Comparison of ENCODE assay signal across 14 cellular contexts in genomic region chr4:128502818-128503527, GRCh38.
DNase-seq lines count a peak whose midpoint lies in the region; TF ChIP-seq lines count a peak whose summit lies in the region.
"Had no signal": no experiment of that assay in that cellular context is flagged by ENCODE, and none has a peak within 500 bp of the region (broad histone marks: within the 10 kb centered on the region; RNA-seq: fewer than 3 reads in every experiment).

No MANE protein-coding gene starts in this region.

- CTCF ChIA-PET in HEK293 (lab: Yijun Ruan, JAX) = interaction anchor here (0.7 kb wide), 1 partner anchor 124 kb away, joined by 3 read pairs; no protein-coding TSS in a partner anchor
- CTCF ChIA-PET in SK-N-SH (lab: Yijun Ruan, JAX) = interaction anchor here (0.6 to 0.9 kb wide), 2 partner anchors 50 to 180 kb away, joined by 3 to 4 read pairs; no protein-coding TSS in a partner anchor

- no peaks in the 10 kb centered on the region for H3K27me3 Mint-ChIP-seq in endodermal cell (ENCODE audit: insufficient read depth)

- WGBS in SK-N-SH (ENCODE audit: low lambda C conversion rate) = 28% methylated on average over 1 of the region's 1 CpG
- WGBS in spleen, 5 donors = 23 to 58% (median 38%) methylated on average over 1 of the region's 1 CpG
- WGBS in endodermal cell (ENCODE audit: insufficient coverage in 1 of 2, insufficient read length in 1 of 2), 2 experiments = no CpG with 5 or more reads among the region's 1 CpG

- POLR2A ChIA-PET in HEK293 (lab: Yijun Ruan, JAX) (no interaction called here), SK-N-SH (lab: Yijun Ruan, JAX) (no interaction called here)

- H3K4me3 Mint-ChIP-seq in endodermal cell = no peak overlapping the region
- H3K4me3 Mint-ChIP-seq: CD8-positive, alpha-beta T cell had no signal

- H3K4me1 Mint-ChIP-seq in endodermal cell = no peaks in the 10 kb centered on the region

- no peak for TF ChIP-seq POLR2A in spleen (IDR thresholded peaks at IDR 0.05)

- H3K36me3 Mint-ChIP-seq in endodermal cell (ENCODE audit: low read depth) = peaks cover 6% of the 10 kb centered on the region
- H3K36me3 Mint-ChIP-seq: CD8-positive, alpha-beta T cell had no signal

- no peak overlapping the region for H3K27ac Mint-ChIP-seq in endodermal cell
- H3K27ac Mint-ChIP-seq: CD8-positive, alpha-beta T cell had no signal

- H3K27me3 ChIP-seq in SK-N-SH (ENCODE audit: insufficient read depth) (no peaks in the 10 kb centered on the region), spleen (replicated peaks in 1 of 7) (no peaks in the 10 kb centered on the region), HAP-1 (ENCODE audit: low read depth) (no peaks in the 10 kb centered on the region), endodermal cell (ENCODE audit: control insufficient read depth, insufficient read depth, low read length, poor library complexity, severe bottlenecking) (no peaks in the 10 kb centered on the region)

- no peak overlapping the region for H2AFZ ChIP-seq in SK-N-SH (ENCODE audit: low read depth)

- H3K4me3 ChIP-seq in HEK293 (ENCODE audit: low read depth, low read length) (no peak overlapping the region), SK-N-SH (ENCODE audit: low read depth in 2 of 2, low read length in 1 of 2) (no peak overlapping the region), spleen (no peak overlapping the region), HAP-1 (no peak overlapping the region), endodermal cell (ENCODE audit: low read length) (no peak overlapping the region)

- TF ChIP-seq CTCF in HEK293 (tag by site-specific recombination; IDR thresholded peaks at IDR 0.05) (no peak), SK-N-SH (IDR thresholded peaks at IDR 0.05) (no peak), spleen (IDR thresholded peaks at IDR 0.05 in 8 of 11, conservative IDR thresholded peaks at IDR 0.05 in 3 of 11) (no peak), endodermal cell (conservative IDR thresholded peaks at IDR 0.05) (no peak)

- no peak for TF ChIP-seq RAD21 in SK-N-SH (IDR thresholded peaks at IDR 0.05; ENCODE audit: low read length)

- no peak overlapping the region for H3K27ac ChIP-seq in HEK293 (ENCODE audit: extremely low read depth, low read depth, low read length)
- peak overlapping the region; percentile 32 to 74; a peak in 3 of 4 replicates for H3K27ac ChIP-seq in SK-N-SH (ENCODE audit: low read depth in 2 of 2, low read length in 1 of 2)
- peak overlapping the region in 7 of 8 donors; percentile 18 to 65 (median 37) for H3K27ac ChIP-seq in spleen
- H3K27ac ChIP-seq in endodermal cell (ENCODE audit: low read depth, low read length) = no peak overlapping the region

- peaks cover 69% of the 10 kb centered on the region for H3K9me3 Mint-ChIP-seq in endodermal cell

- intact Hi-C loops in spleen (cut with DNase I; ENCODE audit: low total_unique reads) = no loop called here

- DNase-seq in SK-N-SH = no peak
- peak; percentile 55 for DNase-seq in glomerular endothelial cell (ENCODE audit: extremely low read depth, low read depth, low spot score)
- no peak for DNase-seq in spleen
- DNase-seq in NCI-H1048 (lab: John Stamatoyannopoulos, UW) = no peak
- no peak for DNase-seq in HAP-1 (ENCODE audit: low spot score in 2 of 2)
- DNase-seq in endodermal cell = no peak
- DNase-seq: CD8-positive, alpha-beta T cell; DND-41; GF-D8; NCI-H1417; NCI-H1930; NCI-H2171 treated with DMSO at 0.1 percent for 48 hours; SIG-M5 had no signal

- in situ Hi-C loops in HAP-1 (cut with MboI; ENCODE audit: low sequenced_read_pairs) = no loop called here

- no peaks in the 10 kb centered on the region for H3K9me2 ChIP-seq in SK-N-SH

- no peaks in the 10 kb centered on the region for H4K20me1 ChIP-seq in SK-N-SH (ENCODE audit: insufficient read depth)

- TF ChIP-seq EP300 in SK-N-SH (IDR thresholded peaks at IDR 0.05; ENCODE audit: borderline replicate concordance in 1 of 2, low read depth in 1 of 2, low read length in 1 of 2) = peak in 1 of 2 experiments; percentile 74; a peak in 1 of 4 replicates

- H3F3A ChIP-seq in SK-N-SH (replicated peaks; ENCODE audit: insufficient read depth) = peaks cover 14% of the 10 kb centered on the region

- H3K9me3 ChIP-seq in HEK293 (ENCODE audit: control insufficient read depth, insufficient read depth, low read depth, low read length) (no peaks in the 10 kb centered on the region), SK-N-SH (no peaks in the 10 kb centered on the region), spleen (peaks cover 0 to 38% (median 26%) of the 10 kb centered on the region in 8 donors), HAP-1 (no peaks in the 10 kb centered on the region), endodermal cell (ENCODE audit: control insufficient read depth, low read length) (peaks cover 69% of the 10 kb centered on the region)

- no peaks in the 10 kb centered on the region for H3K36me3 ChIP-seq in HEK293 (ENCODE audit: control insufficient read depth in 2 of 2, insufficient read depth in 1 of 2, low read length in 2 of 2)
- H3K36me3 ChIP-seq in SK-N-SH (replicated peaks in 1 of 2; ENCODE audit: control insufficient read depth in 1 of 2, insufficient read depth in 2 of 2, low read length in 1 of 2) = no peaks in the 10 kb centered on the region
- H3K36me3 ChIP-seq in spleen = peaks cover 0 to 4% (median 0%) of the 10 kb centered on the region in 6 donors
- no peaks in the 10 kb centered on the region for H3K36me3 ChIP-seq in HAP-1 (replicated peaks)
- no peaks in the 10 kb centered on the region for H3K36me3 ChIP-seq in endodermal cell (ENCODE audit: control insufficient read depth, insufficient read depth, low read length)

- peaks cover 5% of the 10 kb centered on the region; the same call in 1 of the 2 replicates for H3K4me1 ChIP-seq in HEK293 (ENCODE audit: control insufficient read depth, insufficient read depth, low read length)
- no peaks in the 10 kb centered on the region; a peak in 1 of 4 replicates for H3K4me1 ChIP-seq in SK-N-SH (ENCODE audit: control insufficient read depth in 1 of 2, insufficient read depth in 2 of 2, low read depth in 1 of 2, low read length in 1 of 2)
- H3K4me1 ChIP-seq in spleen = no peaks in the 10 kb centered on the region
- peaks cover 4% of the 10 kb centered on the region for H3K4me1 ChIP-seq in HAP-1
- no peaks in the 10 kb centered on the region for H3K4me1 ChIP-seq in endodermal cell (ENCODE audit: control insufficient read depth, insufficient read depth, low read length)

- no peaks in the 10 kb centered on the region for H3K79me2 ChIP-seq in SK-N-SH (ENCODE audit: insufficient read depth)

- H3K9ac ChIP-seq in SK-N-SH = no peak overlapping the region
- H3K9ac ChIP-seq in endodermal cell (ENCODE audit: extremely low read depth, low read length, poor library complexity, severe bottlenecking) = no peak overlapping the region

- H3K4me2 ChIP-seq in SK-N-SH = peak overlapping the region; percentile 23; the same call in 1 of the 2 replicates

TF ChIP-seq in HEK293, 187 proteins besides CTCF, POLR2A, EP300 and RAD21:
- TF ChIP-seq GFI1B (tag by site-specific recombination; IDR thresholded peaks at IDR 0.05) (peak; percentile 71; the same call in 1 of the 2 replicates), ZNF792 (tag by site-specific recombination; IDR thresholded peaks at IDR 0.05) (no peak), ZFP41 (tag by site-specific recombination; IDR thresholded peaks at IDR 0.05; ENCODE audit: borderline replicate concordance) (no peak)

TF ChIP-seq in SK-N-SH, 30 proteins besides CTCF, POLR2A, EP300 and RAD21 (continues in another document):
- TF ChIP-seq MEF2A (IDR thresholded peaks at IDR 0.05; ENCODE audit: borderline replicate concordance, low read depth) (no peak), IRF3 (IDR thresholded peaks at IDR 0.05; ENCODE audit: low read depth, low read length) (no peak), POLR2AphosphoS5 (IDR thresholded peaks at IDR 0.05; ENCODE audit: low read depth, low read length) (no peak), CHD2 (IDR thresholded peaks at IDR 0.05; ENCODE audit: low read length, partially characterized antibody) (no peak), TCF12 (IDR thresholded peaks at IDR 0.05) (peak; percentile 67), RCOR1 (IDR thresholded peaks at IDR 0.05; ENCODE audit: low read length) (no peak), MXI1 (IDR thresholded peaks at IDR 0.05; ENCODE audit: low read depth, low read length) (no peak), SIN3A (IDR thresholded peaks at IDR 0.05; ENCODE audit: borderline replicate concordance, low read depth, low read length) (no peak), FOXM1 (IDR thresholded peaks at IDR 0.05; ENCODE audit: low read depth) (no peak)
- TF ChIP-seq, protein P1, sequence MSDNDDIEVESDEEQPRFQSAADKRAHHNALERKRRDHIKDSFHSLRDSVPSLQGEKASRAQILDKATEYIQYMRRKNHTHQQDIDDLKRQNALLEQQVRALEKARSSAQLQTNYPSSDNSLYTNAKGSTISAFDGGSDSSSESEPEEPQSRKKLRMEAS (IDR thresholded peaks at IDR 0.05; ENCODE audit: low read depth) = no peak
- TF ChIP-seq, protein P2, sequence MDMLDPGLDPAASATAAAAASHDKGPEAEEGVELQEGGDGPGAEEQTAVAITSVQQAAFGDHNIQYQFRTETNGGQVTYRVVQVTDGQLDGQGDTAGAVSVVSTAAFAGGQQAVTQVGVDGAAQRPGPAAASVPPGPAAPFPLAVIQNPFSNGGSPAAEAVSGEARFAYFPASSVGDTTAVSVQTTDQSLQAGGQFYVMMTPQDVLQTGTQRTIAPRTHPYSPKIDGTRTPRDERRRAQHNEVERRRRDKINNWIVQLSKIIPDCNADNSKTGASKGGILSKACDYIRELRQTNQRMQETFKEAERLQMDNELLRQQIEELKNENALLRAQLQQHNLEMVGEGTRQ (IDR thresholded peaks at IDR 0.05; ENCODE audit: borderline replicate concordance, low read depth, low read length) = no peak
- TF ChIP-seq, protein P3, sequence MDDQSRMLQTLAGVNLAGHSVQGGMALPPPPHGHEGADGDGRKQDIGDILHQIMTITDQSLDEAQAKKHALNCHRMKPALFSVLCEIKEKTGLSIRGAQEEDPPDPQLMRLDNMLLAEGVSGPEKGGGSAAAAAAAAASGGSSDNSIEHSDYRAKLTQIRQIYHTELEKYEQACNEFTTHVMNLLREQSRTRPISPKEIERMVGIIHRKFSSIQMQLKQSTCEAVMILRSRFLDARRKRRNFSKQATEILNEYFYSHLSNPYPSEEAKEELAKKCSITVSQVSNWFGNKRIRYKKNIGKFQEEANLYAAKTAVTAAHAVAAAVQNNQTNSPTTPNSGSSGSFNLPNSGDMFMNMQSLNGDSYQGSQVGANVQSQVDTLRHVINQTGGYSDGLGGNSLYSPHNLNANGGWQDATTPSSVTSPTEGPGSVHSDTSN (IDR thresholded peaks at IDR 0.05) = peak; percentile 70

Comparison
In these comparisons a context has a peak if more than half of its experiments do, and no peak if none do; other contexts are left out.
1. H3K27ac ChIP-seq: peak in SK-N-SH (2 of 2) and spleen (7 of 8); none in HEK293 (single experiment) and endodermal cell (single experiment).